In genomic region chr1:221622389-221622788, GRCh38 we compare ENCODE assay signal across 26 cellular contexts.
"Had no signal": no experiment of that assay in that cellular context is flagged by ENCODE, and none has a peak within 500 bp of the region (broad histone marks: within the 10 kb centered on the region; RNA-seq: fewer than 3 reads in every experiment).

No MANE protein-coding gene starts in this region.

- H3K9me3 ChIP-seq: ovary, psoas muscle, suprapubic skin, testis, tibial artery, transverse colon, upper lobe of right lung, uterus had no signal

- H3K36me3 ChIP-seq: neural progenitor cell, ovary, spleen, suprapubic skin, tibial artery, transverse colon, upper lobe of right lung, uterus had no signal

- H3K4me3 ChIP-seq: neural progenitor cell, ovary, psoas muscle, skin epidermis, smooth muscle cell, spleen, suprapubic skin, testis, tibial artery, transverse colon, upper lobe of right lung, uterus had no signal

- DNase-seq: naive B cell; naive thymus-derived CD8-positive, alpha-beta T cell; occipital lobe; ovary; posterior cingulate gyrus; psoas muscle; right cardiac atrium; spleen; stimulated activated CD4-positive, alpha-beta T cell treated with anti-CD3 and anti-CD28 coated beads, Interleukin-12 subunit alpha, Interleukin-12 subunit beta, amount 100 ng/mL, for 4 hours; stimulated activated CD4-positive, alpha-beta T cell treated with anti-CD3 and anti-CD28 coated beads, Interleukin-1b, Interleukin-23, amount 100 ng/mL, for 48 hours; stimulated activated CD4-positive, alpha-beta T cell treated with anti-CD3 and anti-CD28 coated beads, Interleukin-4, amount 100 ng/mL, for 1 hour; stimulated activated naive CD4-positive, alpha-beta T cell; stimulated activated naive CD8-positive, alpha-beta T cell treated with anti-CD3 and anti-CD28 coated beads, Interleukin-15, amount 100 ng/mL, for 72 hours; stimulated activated naive CD8-positive, alpha-beta T cell treated with anti-CD3 and anti-CD28 coated beads, Interleukin-15, Interleukin-2, amounts not matched to agents 100 U/mL and 50 U/mL, for 24 hours; substantia nigra; testis; tibial artery; transverse colon; upper lobe of right lung; uterus had no signal

- H3K27ac ChIP-seq: neural progenitor cell, ovary, parathyroid adenoma, psoas muscle, spleen, suprapubic skin, testis, tibial artery, transverse colon, upper lobe of right lung, uterus had no signal

- H3K27me3 ChIP-seq: neural progenitor cell, ovary, spleen, suprapubic skin, testis, tibial artery, transverse colon, upper lobe of right lung, uterus had no signal

- H3K4me2 ChIP-seq: neural progenitor cell, smooth muscle cell had no signal

- H3K4me1 ChIP-seq: neural progenitor cell, parathyroid adenoma, psoas muscle, spleen, tibial artery, transverse colon, upper lobe of right lung, uterus had no signal

- ATAC-seq: naive thymus-derived CD8-positive, alpha-beta T cell; psoas muscle; right cardiac atrium; stimulated activated memory B cell treated with anti-CD40 and anti-IgM and Interleukin-4, amounts not matched to agents 10 μg/mL and 1 μg/mL and 100 μg/mL, for 72 hours; stimulated activated naive CD8-positive, alpha-beta T cell treated with anti-CD3 and anti-CD28 coated beads, Interleukin-15, amount 100 ng/mL, for 72 hours; stimulated activated naive CD8-positive, alpha-beta T cell treated with anti-CD3 and anti-CD28 coated beads, Interleukin-15, Interleukin-2, amounts not matched to agents 100 U/mL and 50 U/mL, for 24 hours; upper lobe of right lung had no signal
